Comparison of ENCODE assay signal across 1 cellular context in genomic region chr4:15653864-15654391, GRCh38.
TF ChIP-seq lines count a peak whose summit lies in the region.

No MANE protein-coding gene starts in this region.

TF ChIP-seq in H1, 55 proteins besides CTCF, POLR2A, EP300 and RAD21:
- no peak for TF ChIP-seq EGR1 (IDR thresholded peaks at IDR 0.05; ENCODE audit: borderline replicate concordance, low read depth, low read length)
- no peak for TF ChIP-seq BCL11A (IDR thresholded peaks at IDR 0.05; ENCODE audit: low read depth in 2 of 2, low read length in 2 of 2)
- no peak for TF ChIP-seq SUZ12 (IDR thresholded peaks at IDR 0.05; ENCODE audit: low read length)
- no peak for TF ChIP-seq SP4 (IDR thresholded peaks at IDR 0.05; ENCODE audit: low read length)
- TF ChIP-seq MAX (IDR thresholded peaks at IDR 0.05), result no peak
- TF ChIP-seq KDM1A (IDR thresholded peaks at IDR 0.05; ENCODE audit: borderline replicate concordance, low read length), result no peak
- TF ChIP-seq KDM5A (IDR thresholded peaks at IDR 0.05; ENCODE audit: low read length), result no peak
- no peak for TF ChIP-seq PHF8 (conservative IDR thresholded peaks at IDR 0.05; ENCODE audit: low read depth, low read length)
- no peak for TF ChIP-seq GABPA (IDR thresholded peaks at IDR 0.05; ENCODE audit: borderline replicate concordance, insufficient read depth, low read length)
- TF ChIP-seq RNF2 (IDR thresholded peaks at IDR 0.05; ENCODE audit: borderline replicate concordance, low read depth, low read length, missing control alignments, poor library complexity, severe bottlenecking), result no peak
- no peak for TF ChIP-seq CEBPB (IDR thresholded peaks at IDR 0.05; ENCODE audit: low read depth, low read length)
- TF ChIP-seq TBP (IDR thresholded peaks at IDR 0.05; ENCODE audit: low read depth, low read length), result no peak
- no peak for TF ChIP-seq TEAD4 (IDR thresholded peaks at IDR 0.05; ENCODE audit: low read depth, low read length)
- TF ChIP-seq TAF7 (optimal IDR thresholded peaks at IDR 0.05; ENCODE audit: borderline replicate concordance, low read depth, low read length), result no peak
- no peak for TF ChIP-seq NANOG (IDR thresholded peaks at IDR 0.05; ENCODE audit: insufficient read depth, low read depth, low read length, poor library complexity, severe bottlenecking)
- no peak for TF ChIP-seq POU5F1 (IDR thresholded peaks at IDR 0.05; ENCODE audit: low read depth, low read length)
